In genomic region chr1:172595066-172595465, GRCh38 we compare ENCODE assay signal across 6 cellular contexts.
DNase-seq lines count a peak whose midpoint lies in the region; ATAC-seq and TF ChIP-seq lines count a peak whose summit lies in the region.
"Not testable (repeated sequence)": the region's sequence is repeated elsewhere in the genome, so short reads cannot be mapped to it uniquely, and the experiment has no call there.

No MANE protein-coding gene starts in this region.

- not testable (repeated sequence) for H3K9me3 Mint-ChIP-seq in Calu3 (ENCODE audit: low read depth, unreplicated experiment); T-cell; activated T-helper 1 cell treated with anti-CD3 and anti-CD28 coated beads, Interleukin-12 subunit alpha, Interleukin-12 subunit beta, Interleukin-2, Interleukin-4 antibody, amounts not matched to agents 30 ng/mL and 10 ng/mL and 1 ng/mL, durations not matched to agents 14 hours and 24 hours and 36 hours; central memory CD8-positive, alpha-beta T cell; osteocyte (ENCODE audit: unreplicated experiment)
- H3K9me3 Mint-ChIP-seq in naive thymus-derived CD4-positive, alpha-beta T cell, result peaks cover 0 to 14% (median 0%) of the 10 kb centered on the region in 11 donors

- H3K9me3 ChIP-seq in naive thymus-derived CD4-positive, alpha-beta T cell (ENCODE audit: control insufficient read depth in 2 of 3, low read length in 3 of 3), result not testable (repeated sequence)

- peaks cover 30% of the 10 kb centered on the region for H3K4me1 Mint-ChIP-seq in Calu3 (ENCODE audit: low read depth, unreplicated experiment)
- peaks cover 20 to 44% (median 44%) of the 10 kb centered on the region in 3 donors for H3K4me1 Mint-ChIP-seq in T-cell
- peaks cover 30% of the 10 kb centered on the region for H3K4me1 Mint-ChIP-seq in activated T-helper 1 cell treated with anti-CD3 and anti-CD28 coated beads, Interleukin-12 subunit alpha, Interleukin-12 subunit beta, Interleukin-2, Interleukin-4 antibody, amounts not matched to agents 30 ng/mL and 10 ng/mL and 1 ng/mL, durations not matched to agents 14 hours and 24 hours and 36 hours (ENCODE audit: low read depth)
- peaks cover 21% of the 10 kb centered on the region for H3K4me1 Mint-ChIP-seq in central memory CD8-positive, alpha-beta T cell
- H3K4me1 Mint-ChIP-seq in naive thymus-derived CD4-positive, alpha-beta T cell, result peaks cover 15 to 53% (median 34%) of the 10 kb centered on the region in 7 donors
- H3K4me1 Mint-ChIP-seq in osteocyte (ENCODE audit: unreplicated experiment), result not testable (repeated sequence)

- BruUV-seq in Calu3 (replicated peaks; lab: Mats Ljungman, UMichigan), result not testable (repeated sequence)

- not testable (repeated sequence) for ATAC-seq in T-cell (replicated peaks in 1 of 4); central memory CD8-positive, alpha-beta T cell (replicated peaks; ENCODE audit: extremely low read depth, poor library complexity, severe bottlenecking); naive thymus-derived CD4-positive, alpha-beta T cell

- not testable (repeated sequence) for TF ChIP-seq CTCF in Calu3 (IDR thresholded peaks at IDR 0.05; ENCODE audit: unreplicated experiment); osteocyte (IDR thresholded peaks at IDR 0.05)

- not testable (repeated sequence) for H3K4me1 ChIP-seq in naive thymus-derived CD4-positive, alpha-beta T cell (ENCODE audit: control insufficient read depth in 2 of 2, insufficient read depth in 2 of 2, low read length in 2 of 2)

- H3K27me3 ChIP-seq in naive thymus-derived CD4-positive, alpha-beta T cell (ENCODE audit: control insufficient read depth in 2 of 2, insufficient read depth in 2 of 2, low read length in 2 of 2), result not testable (repeated sequence)

- DNase-seq in Calu3; T-cell; activated T-helper 1 cell treated with anti-CD3 and anti-CD28 coated beads, Interleukin-12 subunit alpha, Interleukin-12 subunit beta, Interleukin-2, Interleukin-4 antibody, amounts not matched to agents 30 ng/mL and 10 ng/mL and 1 ng/mL, durations not matched to agents 14 hours and 24 hours and 36 hours (ENCODE audit: low spot score); central memory CD8-positive, alpha-beta T cell (ENCODE audit: low spot score in 2 of 2); naive thymus-derived CD4-positive, alpha-beta T cell; osteocyte (ENCODE audit: extremely low spot score, unreplicated experiment): not testable (repeated sequence)

- CTCF ChIA-PET in Calu3 (lab: Charles Lee); T-cell (lab: Charles Lee); naive thymus-derived CD4-positive, alpha-beta T cell (lab: Charles Lee): not testable (repeated sequence)

- H3K36me3 ChIP-seq in naive thymus-derived CD4-positive, alpha-beta T cell (ENCODE audit: control insufficient read depth in 2 of 3, insufficient read depth in 3 of 3, low read length in 3 of 3), result peaks cover 0 to 23% (median 6%) of the 10 kb centered on the region in 3 experiments

- H3K4me3 ChIP-seq in naive thymus-derived CD4-positive, alpha-beta T cell (ENCODE audit: low read length), result not testable (repeated sequence)

- not testable (repeated sequence) for H3K27me3 Mint-ChIP-seq in Calu3 (ENCODE audit: unreplicated experiment); T-cell; activated T-helper 1 cell treated with anti-CD3 and anti-CD28 coated beads, Interleukin-12 subunit alpha, Interleukin-12 subunit beta, Interleukin-2, Interleukin-4 antibody, amounts not matched to agents 30 ng/mL and 10 ng/mL and 1 ng/mL, durations not matched to agents 14 hours and 24 hours and 36 hours (ENCODE audit: insufficient read depth); central memory CD8-positive, alpha-beta T cell; naive thymus-derived CD4-positive, alpha-beta T cell; osteocyte (ENCODE audit: unreplicated experiment)

- H3K27ac ChIP-seq in naive thymus-derived CD4-positive, alpha-beta T cell (ENCODE audit: low read depth, low read length), result not testable (repeated sequence)

- intact Hi-C loops in Calu3 (cut with micrococcal nuclease; ENCODE audit: unreplicated experiment); activated T-helper 1 cell treated with anti-CD3 and anti-CD28 coated beads, Interleukin-12 subunit alpha, Interleukin-12 subunit beta, Interleukin-2, Interleukin-4 antibody, amounts not matched to agents 30 ng/mL and 10 ng/mL and 1 ng/mL, durations not matched to agents 14 hours and 24 hours and 36 hours (cut with micrococcal nuclease): not testable (repeated sequence)
- intact Hi-C loops in naive thymus-derived CD4-positive, alpha-beta T cell (cut with micrococcal nuclease), result loop anchor here in 1 of 2 donors (5.0 kb wide), 1 partner anchor 63 kb away; the partner anchor contains the start of gene SUCO

- POLR2A ChIA-PET in T-cell (lab: Charles Lee); naive thymus-derived CD4-positive, alpha-beta T cell (lab: Charles Lee): not testable (repeated sequence)

- H3K4me3 Mint-ChIP-seq in Calu3 (ENCODE audit: low read depth, unreplicated experiment); T-cell; activated T-helper 1 cell treated with anti-CD3 and anti-CD28 coated beads, Interleukin-12 subunit alpha, Interleukin-12 subunit beta, Interleukin-2, Interleukin-4 antibody, amounts not matched to agents 30 ng/mL and 10 ng/mL and 1 ng/mL, durations not matched to agents 14 hours and 24 hours and 36 hours; central memory CD8-positive, alpha-beta T cell; naive thymus-derived CD4-positive, alpha-beta T cell; osteocyte (ENCODE audit: unreplicated experiment): not testable (repeated sequence)

- H3K27ac Mint-ChIP-seq in Calu3 (ENCODE audit: unreplicated experiment) (peak overlapping the region; percentile 5), T-cell (peak overlapping the region; percentile 14 to 33), osteocyte (ENCODE audit: unreplicated experiment) (peak overlapping the region; percentile 51)
- peak overlapping the region; percentile 23 for H3K27ac Mint-ChIP-seq in activated T-helper 1 cell treated with anti-CD3 and anti-CD28 coated beads, Interleukin-12 subunit alpha, Interleukin-12 subunit beta, Interleukin-2, Interleukin-4 antibody, amounts not matched to agents 30 ng/mL and 10 ng/mL and 1 ng/mL, durations not matched to agents 14 hours and 24 hours and 36 hours
- H3K27ac Mint-ChIP-seq in central memory CD8-positive, alpha-beta T cell (ENCODE audit: low read depth), result peak overlapping the region; percentile 73
- peak overlapping the region in 5 of 9 donors; percentile 27 to 79 (median 38) for H3K27ac Mint-ChIP-seq in naive thymus-derived CD4-positive, alpha-beta T cell

- H3K36me3 Mint-ChIP-seq in Calu3 (ENCODE audit: insufficient read depth, unreplicated experiment) (peaks cover 52% of the 10 kb centered on the region), T-cell (peaks cover 83% of the 10 kb centered on the region), osteocyte (ENCODE audit: unreplicated experiment) (peaks cover 78% of the 10 kb centered on the region)
- peaks cover 75% of the 10 kb centered on the region for H3K36me3 Mint-ChIP-seq in activated T-helper 1 cell treated with anti-CD3 and anti-CD28 coated beads, Interleukin-12 subunit alpha, Interleukin-12 subunit beta, Interleukin-2, Interleukin-4 antibody, amounts not matched to agents 30 ng/mL and 10 ng/mL and 1 ng/mL, durations not matched to agents 14 hours and 24 hours and 36 hours (ENCODE audit: low read depth)
- H3K36me3 Mint-ChIP-seq in central memory CD8-positive, alpha-beta T cell (ENCODE audit: insufficient read depth), result peaks cover 68% of the 10 kb centered on the region
- H3K36me3 Mint-ChIP-seq in naive thymus-derived CD4-positive, alpha-beta T cell, result peaks cover 38 to 82% (median 73%) of the 10 kb centered on the region in 5 donors

Comparison
In these comparisons a context has a peak if more than half of its experiments do, and no peak if none do; other contexts are left out.
1. H3K27ac Mint-ChIP-seq: peak in every context shown above with its lines; median percentile 73 in central memory CD8-positive, alpha-beta T cell; 51 in osteocyte; 38 in naive thymus-derived CD4-positive, alpha-beta T cell; 24 in T-cell; 23 in activated T-helper 1 cell treated with anti-CD3 and anti-CD28 coated beads, Interleukin-12 subunit alpha, Interleukin-12 subunit beta, Interleukin-2, Interleukin-4 antibody, amounts not matched to agents 30 ng/mL and 10 ng/mL and 1 ng/mL, durations not matched to agents 14 hours and 24 hours and 36 hours; 5 in Calu3.